ENCODE assay signal across 7 cellular contexts in the genomic region with DNA sequence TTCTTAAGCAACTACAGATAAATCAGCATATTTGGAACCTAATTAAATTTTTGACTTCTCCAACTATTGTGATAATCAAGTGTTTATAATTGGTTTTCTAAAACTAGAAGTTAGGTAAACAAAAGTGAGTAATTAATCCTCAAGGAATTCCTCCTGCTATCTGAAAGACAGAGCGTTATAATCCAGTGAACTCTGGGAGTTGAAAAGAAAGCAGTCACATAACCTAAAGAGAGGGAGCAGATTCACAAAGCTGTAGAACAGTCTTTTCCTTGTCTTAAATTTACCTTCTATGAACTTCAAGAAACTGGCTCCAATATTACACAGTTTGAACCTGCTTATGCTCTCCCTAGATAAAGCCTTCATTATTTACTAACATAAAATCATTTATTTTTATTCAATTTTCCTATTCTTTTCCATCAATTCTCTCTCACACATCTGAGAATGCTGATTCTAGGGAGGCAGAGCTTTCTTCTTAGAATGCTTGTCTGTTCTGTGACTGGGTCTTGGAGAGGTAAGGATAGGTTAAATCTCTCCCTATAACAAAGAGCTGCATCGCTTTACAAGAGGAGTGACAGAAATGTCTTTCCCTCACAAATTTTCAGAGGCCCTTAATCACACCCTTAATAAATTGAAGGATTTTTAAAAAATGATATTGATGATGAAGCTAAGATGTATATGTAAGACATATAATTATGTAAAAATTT.
"Had no signal": no experiment of that assay in that cellular context is flagged by ENCODE, and none has a peak within 500 bp of the region (broad histone marks: within the 10 kb centered on the region; RNA-seq: fewer than 3 reads in every experiment).

No MANE protein-coding gene starts in this region.

- H2AFZ ChIP-seq: GM23248 had no signal

- H3K9me3 ChIP-seq: HAP-1 had no signal

- H3K9ac ChIP-seq: GM23248 had no signal

- H3K27ac ChIP-seq: GM23248, HL-60 had no signal

- H3K27ac Mint-ChIP-seq: HFFc6 had no signal

- H3K4me3 ChIP-seq: GM23248, HAP-1, K562 had no signal

- DNase-seq: GM23248, HFFc6, IMR-90 had no signal

- ATAC-seq: HCT116, K562 had no signal

- H3K4me3 Mint-ChIP-seq: HFFc6 had no signal

- H3K36me3 ChIP-seq: HAP-1 had no signal
